19 cellular contexts compared by ENCODE assay signal in the genomic region with DNA sequence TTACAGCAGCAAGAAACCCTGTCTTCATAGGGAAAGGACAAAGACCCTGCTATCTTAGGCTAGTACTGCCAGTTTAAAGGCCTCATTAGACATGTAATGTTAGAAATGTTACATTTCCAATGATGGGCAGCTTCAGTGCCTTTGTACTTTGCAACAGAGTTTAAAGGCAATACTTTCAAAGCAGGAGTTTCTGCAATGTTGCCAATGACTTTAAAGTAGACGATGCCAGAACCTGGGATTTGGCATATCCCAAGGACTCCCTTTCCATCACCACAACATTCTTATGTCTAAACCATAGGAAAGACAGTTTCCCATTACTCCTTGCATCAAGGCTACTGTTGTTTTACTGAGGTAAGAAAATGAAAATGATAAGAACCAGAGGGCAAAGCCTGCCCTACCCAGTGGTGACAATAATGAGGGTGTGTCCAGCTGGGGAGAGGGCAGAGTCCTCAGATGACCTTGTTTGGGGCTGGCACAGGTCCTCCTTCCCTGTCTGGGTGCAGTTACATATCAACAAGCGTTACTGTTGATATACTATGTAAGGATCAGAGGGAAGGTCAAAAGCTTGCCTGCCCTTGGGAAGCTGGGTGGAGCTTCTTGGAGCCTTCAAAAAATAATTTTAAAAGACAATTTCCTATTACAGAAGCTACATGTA. TPM values are rescaled to one million over a fixed set of nuclear protein-coding genes. Genes with fewer than 3 reads are reported as not detected.
A peak's percentile ranks its signal among the peaks of the same experiment; 100 is the strongest.
DNase-seq lines count a peak whose midpoint lies in the region; ATAC-seq, FAIRE-seq and TF ChIP-seq lines count a peak whose summit lies in the region.
"Had no signal": no experiment of that assay in that cellular context is flagged by ENCODE, and none has a peak within 500 bp of the region (broad histone marks: within the 10 kb centered on the region; RNA-seq: fewer than 3 reads in every experiment).

No MANE protein-coding gene starts in this region.

- no peaks in the 10 kb centered on the region for H3K4me1 ChIP-seq in pancreas

- no peak overlapping the region for H3K4me3 ChIP-seq in pancreas
- H3K4me3 ChIP-seq: A549, GM23248 had no signal

- no peaks in the 10 kb centered on the region for H3K27me3 Mint-ChIP-seq in MCF 10A (ENCODE audit: insufficient read depth, unreplicated experiment)

- no peaks in the 10 kb centered on the region for H3K4me1 Mint-ChIP-seq in MCF 10A (ENCODE audit: insufficient read depth, unreplicated experiment)

- 7 to 25% methylated on average over 2 of the region's 2 CpGs for WGBS in pancreas, 2 donors

- ATAC-seq in left lobe of liver: peak; percentile 95
- ATAC-seq in pancreas: peak; percentile 63 to 91 (median 88)
- ATAC-seq in HG03095 (IDR thresholded peaks at IDR 0.05; ENCODE audit: unreplicated experiment): no peak
- no peak for ATAC-seq in HG03521 (IDR thresholded peaks at IDR 0.05; ENCODE audit: unreplicated experiment)
- ATAC-seq: HCT116, PC-3 had no signal

- H3K36me3 Mint-ChIP-seq in MCF 10A (ENCODE audit: insufficient read depth, unreplicated experiment): no peaks in the 10 kb centered on the region

- no peaks in the 10 kb centered on the region for H3K36me3 ChIP-seq in pancreas

- intact Hi-C loops in pancreas (cut with DNase I): no loop called here
- intact Hi-C loops in MCF 10A (cut with micrococcal nuclease): no loop called here

- no peak overlapping the region for H3K27ac ChIP-seq in pancreas
- H3K27ac ChIP-seq: A549, GM23248 had no signal

- no peaks in the 10 kb centered on the region for H3K27me3 ChIP-seq in pancreas

- DNase-seq in LoVo (ENCODE audit: low spot score) (peak; percentile 70), left lobe of liver (ENCODE audit: low spot score) (peak; percentile 62), pancreas (peak in 3 of 6 donors; percentile 28 to 59 (median 44)), MCF 10A (ENCODE audit: unreplicated experiment) (no peak), NCI-H128 (lab: John Stamatoyannopoulos, UW; ENCODE audit: unreplicated experiment) (no peak)
- DNase-seq: DMS53, GM23248, KG1, MM.1S, NCI-H1105, NCI-H187 treated with DMSO at 0.1 percent for 48 hours, NCI-H446, NCI-H748 treated with DMSO at 0.1 percent for 48 hours, PC-3 had no signal

- CTCF ChIA-PET in MCF 10A (lab: Yijun Ruan, JAX): interaction anchor here (1.0 to 5.3 kb wide), 4 partner anchors 9 to 64 kb away, joined by 3 to 28 read pairs (median 4); no protein-coding TSS in a partner anchor

- H3K9me3 ChIP-seq in pancreas: no peaks in the 10 kb centered on the region
- H3K9me3 ChIP-seq: A549 had no signal

- no peaks in the 10 kb centered on the region for H3K9me3 Mint-ChIP-seq in MCF 10A (ENCODE audit: unreplicated experiment)

- H3K27ac Mint-ChIP-seq in MCF 10A (ENCODE audit: low read depth, unreplicated experiment): no peak overlapping the region

- TF ChIP-seq CTCF in pancreas (IDR thresholded peaks at IDR 0.05) (no peak), MCF 10A (IDR thresholded peaks at IDR 0.05; ENCODE audit: unreplicated experiment) (no peak)

- no peak overlapping the region for H3K4me3 Mint-ChIP-seq in MCF 10A (ENCODE audit: unreplicated experiment)

- POLR2A ChIA-PET in MCF 10A (lab: Yijun Ruan, JAX): interaction anchor here (0.6 to 0.7 kb wide), 2 partner anchors 28 to 152 kb away, joined by 3 read pairs; partner anchors contain the start of genes MLANA and RANBP6

- FAIRE-seq in colon (lab: Jason Lieb, UNC) (peak; percentile 57), pancreas (lab: Jason Lieb, UNC) (no peak)
- FAIRE-seq: A549 had no signal

- no TSS peak for BruUV-seq in MCF 10A (replicated peaks; lab: Mats Ljungman, UMichigan)

RNA-seq across cellular contexts. Expression of gene MLANA, which starts 27.5 kb away (rescaled TPM):
- total RNA-seq in left lobe of liver: not detected
- not detected for total RNA-seq in pancreas
- polyA plus RNA-seq in pancreas: not detected
- not detected in 2 replicates for total RNA-seq in MCF 10A (2022)
- total RNA-seq: GM23248, PC-3 had no signal
- polyA plus RNA-seq: A549 had no signal

RNA-seq across cellular contexts. Expression of gene ERMP1, which starts 30.3 kb away (rescaled TPM):
- 11.8 TPM for total RNA-seq in left lobe of liver
- 10 to 100 TPM in 1 of 6 donors, 1 to 10 TPM in 5; 6.9 to 15.5 (median 7.8) TPM for total RNA-seq in pancreas
- 1 to 10 TPM; 2.1 to 6.5 TPM for polyA plus RNA-seq in pancreas
- total RNA-seq in MCF 10A (2022): 13.6 and 17.2 TPM in 2 replicates

Comparison
In these comparisons a context has a peak if more than half of its experiments do, and no peak if none do; other contexts are left out.
1. DNase-seq: peak in LoVo (single experiment) and left lobe of liver (single experiment); none in MCF 10A (single experiment) and NCI-H128 (single experiment).
2. ATAC-seq: peak in left lobe of liver (single experiment) and pancreas (4 of 4); none in HG03095 (single experiment) and HG03521 (single experiment).